ENCODE assay signal across 10 cellular contexts in the genomic region with DNA sequence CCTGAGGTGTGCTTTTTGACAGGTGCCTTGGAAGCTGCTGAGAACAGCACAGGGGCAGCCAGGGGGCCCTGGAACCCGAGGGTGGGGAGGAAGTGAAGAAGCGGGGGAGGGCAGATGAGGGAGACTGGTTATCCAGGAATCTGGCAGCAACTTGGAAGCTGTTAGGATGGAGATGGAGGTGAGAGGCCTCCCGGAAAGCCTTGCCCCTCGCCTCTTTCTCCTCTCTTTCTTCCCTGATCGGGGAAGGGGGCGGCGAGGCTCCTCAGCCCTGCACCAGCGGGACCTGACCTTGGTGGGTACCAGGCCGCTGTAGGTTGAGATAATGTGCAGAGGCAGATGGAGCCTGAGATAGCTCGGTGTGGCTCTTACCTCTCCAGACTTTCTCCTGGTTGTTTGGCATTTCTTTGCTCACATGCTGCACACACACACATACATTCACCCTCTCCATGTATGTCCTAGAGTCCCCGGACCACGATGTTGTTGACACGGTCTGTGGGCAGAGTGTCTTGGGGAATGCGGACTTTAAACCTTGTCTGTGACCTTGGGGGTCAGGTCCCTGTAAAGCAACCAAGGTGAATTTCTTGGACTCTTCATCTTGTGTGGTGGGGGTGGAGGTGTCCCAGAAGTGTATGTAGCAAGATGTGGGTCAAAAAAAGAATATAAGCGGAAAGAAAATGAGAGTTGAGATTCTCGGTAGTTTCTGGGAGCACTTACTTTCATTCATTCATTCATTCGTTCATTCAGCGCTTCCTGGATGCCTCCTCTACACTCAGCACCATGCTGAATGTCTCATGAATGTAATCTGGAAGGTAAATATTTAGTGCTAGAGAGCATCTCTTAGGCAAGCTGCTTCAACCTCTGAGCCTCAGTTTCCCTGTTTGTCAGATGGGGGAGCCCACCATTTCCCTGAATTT. TPM values are rescaled to one million over a fixed set of nuclear protein-coding genes. Genes with fewer than 3 reads are reported as not detected.
DNase-seq lines count a peak whose midpoint lies in the region; ATAC-seq, FAIRE-seq and TF ChIP-seq lines count a peak whose summit lies in the region.
"Had no signal": no experiment of that assay in that cellular context is flagged by ENCODE, and none has a peak within 500 bp of the region (broad histone marks: within the 10 kb centered on the region; RNA-seq: fewer than 3 reads in every experiment).

No MANE protein-coding gene starts in this region.

- BruUV-seq in HepG2 (replicated peaks; lab: Mats Ljungman, UMichigan): no TSS peak

- CTCF ChIA-PET in HepG2 (lab: Yijun Ruan, JAX; ENCODE audit: low intra/inter-chr PET ratio, low total read pairs): no interaction called here
- CTCF ChIA-PET in GM10248 (lab: Yijun Ruan, JAX): interaction anchor here (0.8 to 1.4 kb wide), 3 partner anchors 11 to 49 kb away, joined by 3 to 6 read pairs (median 3); no protein-coding TSS in a partner anchor

- H3K79me2 ChIP-seq in HepG2 (ENCODE audit: insufficient read depth, low read length): peaks cover 23% of the 10 kb centered on the region

- no peak for ATAC-seq in HepG2
- no peak for ATAC-seq in GM21619 (IDR thresholded peaks at IDR 0.05; ENCODE audit: unreplicated experiment)

- POLR2A ChIA-PET in HepG2 (lab: Yijun Ruan, JAX) (interaction anchor here (0.8 to 5.0 kb wide), 8 partner anchors 10 to 72 kb away, joined by 3 to 44 read pairs (median 5); no protein-coding TSS in a partner anchor), GM10248 (lab: Yijun Ruan, JAX) (no interaction called here)

- peak overlapping the region; percentile 76 for H3K4me2 ChIP-seq in HepG2 (ENCODE audit: low read depth, low read length)

- H3K9ac ChIP-seq in HepG2 (ENCODE audit: insufficient read depth, low read depth, low read length): peak overlapping the region; percentile 38; the same call in 1 of the 2 replicates

- TF ChIP-seq CTCF in cardiac muscle cell (IDR thresholded peaks at IDR 0.05; ENCODE audit: low read depth, low read length) (no peak), right atrium auricular region (IDR thresholded peaks at IDR 0.05) (no peak), astrocyte of the spinal cord (IDR thresholded peaks at IDR 0.05; ENCODE audit: low read depth, low read length) (no peak), HepG2 (CRISPR knock-in tag; IDR thresholded peaks at IDR 0.05) (no peak), GM10248 (IDR thresholded peaks at IDR 0.05; ENCODE audit: control extremely low read depth, extremely low read depth, low read depth, missing control alignments) (no peak)

- H4K20me1 ChIP-seq in HepG2 (ENCODE audit: insufficient read depth, low read length): no peaks in the 10 kb centered on the region

- no peak for TF ChIP-seq POLR2A in HepG2 (IDR thresholded peaks at IDR 0.05; ENCODE audit: insufficient read depth in 1 of 2, low read depth in 2 of 2, low read length in 2 of 2)

- no peak overlapping the region for H2AFZ ChIP-seq in HepG2 (ENCODE audit: low read length)

- no peak for TF ChIP-seq RAD21 in HepG2 (CRISPR knock-in tag; IDR thresholded peaks at IDR 0.05)

- in situ Hi-C loops in astrocyte of the spinal cord (cut with HindIII; ENCODE audit: low sequenced_read_pairs) (no loop called here), HepG2 (cut with HindIII; ENCODE audit: extremely low pct_ligation_motif_present, low pct_unique_long_range_greater_than_20kb) (no loop called here)

- H3K4me3 ChIP-seq in cardiac muscle cell (peak overlapping the region; percentile 64), right atrium auricular region (peak overlapping the region in 1 of 2 donors; percentile 51), astrocyte of the spinal cord (ENCODE audit: low read depth, low read length) (peak overlapping the region; percentile 38), HepG2 (replicated peaks in 1 of 3; ENCODE audit: insufficient read depth in 1 of 3, low read depth in 2 of 3, low read length in 3 of 3) (peak overlapping the region; percentile 80 to 84 (median 82); a peak in 5 of 6 replicates)

- no peak for DNase-seq in cardiac muscle cell (ENCODE audit: low read depth in 1 of 2, low spot score in 1 of 2)
- DNase-seq in right atrium auricular region (ENCODE audit: low spot score): no peak
- DNase-seq in astrocyte of the spinal cord (ENCODE audit: low read depth, low spot score): no peak
- no peak for DNase-seq in HepG2 (ENCODE audit: low spot score)
- no peak for DNase-seq in NCI-H2081 treated with DMSO at 0.1 percent for 48 hours (lab: John Stamatoyannopoulos, UW)
- DNase-seq in GM10248 (ENCODE audit: extremely low spot score): no peak
- DNase-seq in stimulated activated CD4-positive, alpha-beta T cell treated with anti-CD3 and anti-CD28 coated beads, Interleukin-1b, Interleukin-23, amount 100 ng/mL, for 48 hours: no peak
- DNase-seq: DND-41, left ventricle myocardium superior had no signal

- intact Hi-C loops in HepG2 (cut with micrococcal nuclease; ENCODE audit: unreplicated experiment): loop anchor here (1.0 to 5.0 kb wide), 3 partner anchors 34 to 129 kb away; no protein-coding TSS in a partner anchor

- no peaks in the 10 kb centered on the region for H3K9me3 ChIP-seq in cardiac muscle cell (ENCODE audit: low read depth)
- no peaks in the 10 kb centered on the region for H3K9me3 ChIP-seq in right atrium auricular region
- H3K9me3 ChIP-seq in HepG2 (ENCODE audit: low read length): no peaks in the 10 kb centered on the region

- H3K27me3 ChIP-seq in cardiac muscle cell (peaks cover 36% of the 10 kb centered on the region), right atrium auricular region (peaks cover 5 to 8% of the 10 kb centered on the region in 2 donors), HepG2 (ENCODE audit: control insufficient read depth in 1 of 2, insufficient read depth in 2 of 2, low read length in 2 of 2) (no peaks in the 10 kb centered on the region)

- H3K4me1 ChIP-seq in cardiac muscle cell (ENCODE audit: low read depth) (peaks cover 5% of the 10 kb centered on the region), right atrium auricular region (peaks cover 0 to 8% of the 10 kb centered on the region in 2 donors), HepG2 (ENCODE audit: insufficient read depth, low read length) (peaks cover 76% of the 10 kb centered on the region)

- no peaks in the 10 kb centered on the region for H3K36me3 ChIP-seq in cardiac muscle cell
- H3K36me3 ChIP-seq in right atrium auricular region: no peaks in the 10 kb centered on the region
- H3K36me3 ChIP-seq in HepG2 (replicated peaks in 1 of 2; ENCODE audit: control insufficient read depth in 1 of 2, insufficient read depth in 2 of 2, low read length in 2 of 2): peaks cover 0 to 2% of the 10 kb centered on the region in 2 experiments; a peak in 1 of 5 replicates

- no peak for FAIRE-seq in HepG2 (lab: Jason Lieb, UNC)

- TF ChIP-seq EP300 in HepG2 (IDR thresholded peaks at IDR 0.05; ENCODE audit: low read depth in 2 of 2, low read length in 2 of 2) (no peak), HepG2 (CRISPR knock-in tag; IDR thresholded peaks at IDR 0.05; ENCODE audit: borderline replicate concordance) (no peak)

- H3K27ac ChIP-seq in cardiac muscle cell: no peak overlapping the region
- no peak overlapping the region for H3K27ac ChIP-seq in right atrium auricular region
- H3K27ac ChIP-seq in HepG2 (ENCODE audit: extremely low read length, insufficient read depth, low read length): no peak overlapping the region

- 57% methylated on average over 11 of the region's 18 CpGs for WGBS in HepG2 (ENCODE audit: low lambda C conversion rate)

TF ChIP-seq in HepG2, 621 proteins besides CTCF, POLR2A, EP300 and RAD21 (continues in another document):
- no peak for TF ChIP-seq ZMYM2 (CRISPR knock-in tag; IDR thresholded peaks at IDR 0.05)
- peak; percentile 76; the same call in 1 of the 2 replicates for TF ChIP-seq ZNF24 (IDR thresholded peaks at IDR 0.05)
- TF ChIP-seq TBX2 (CRISPR knock-in tag; IDR thresholded peaks at IDR 0.05; ENCODE audit: borderline replicate concordance): 0 out of 2 replicates have a peak, but pooled peaks have one; percentile 33
- TF ChIP-seq, protein P1, sequence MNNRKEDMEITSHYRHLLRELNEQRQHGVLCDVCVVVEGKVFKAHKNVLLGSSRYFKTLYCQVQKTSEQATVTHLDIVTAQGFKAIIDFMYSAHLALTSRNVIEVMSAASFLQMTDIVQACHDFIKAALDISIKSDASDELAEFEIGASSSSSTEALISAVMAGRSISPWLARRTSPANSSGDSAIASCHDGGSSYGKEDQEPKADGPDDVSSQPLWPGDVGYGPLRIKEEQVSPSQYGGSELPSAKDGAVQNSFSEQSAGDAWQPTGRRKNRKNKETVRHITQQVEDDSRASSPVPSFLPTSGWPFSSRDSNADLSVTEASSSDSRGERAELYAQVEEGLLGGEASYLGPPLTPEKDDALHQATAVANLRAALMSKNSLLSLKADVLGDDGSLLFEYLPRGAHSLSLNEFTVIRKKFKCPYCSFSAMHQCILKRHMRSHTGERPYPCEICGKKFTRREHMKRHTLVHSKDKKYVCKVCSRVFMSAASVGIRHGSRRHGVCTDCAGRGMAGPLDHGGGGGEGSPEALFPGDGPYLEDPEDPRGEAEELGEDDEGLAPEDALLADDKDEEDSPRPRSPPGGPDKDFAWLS (CRISPR knock-in tag; IDR thresholded peaks at IDR 0.05; ENCODE audit: borderline replicate concordance): no peak

RNA-seq across cellular contexts. Expression of a gene that starts 1.6 kb away (rescaled TPM):
- 8.6 and 9.7 TPM in 2 replicates for total RNA-seq in cardiac muscle cell
- 6.0 and 6.9 TPM in 2 replicates for polyA plus RNA-seq in cardiac muscle cell
- total RNA-seq in right atrium auricular region: 1 to 10 TPM; 2.7 to 8.1 TPM
- 17.3 and 17.9 TPM in 2 replicates for total RNA-seq in HepG2 (2016; rRNA removed; fragmentation: Illumina TruSeq; extraction: Trizol)
- total RNA-seq in HepG2 (2016; cell fraction: cytosol; rRNA removed; fragmentation: Illumina TruSeq; extraction: Trizol; ENCODE audit: low read depth): 3.2 and 4.1 TPM in 2 replicates
- total RNA-seq in HepG2 (2016; cell fraction: insoluble cytoplasmic fraction; rRNA removed; fragmentation: Illumina TruSeq; extraction: Trizol): 16.2 and 18.5 TPM in 2 replicates
- 11.3 and 13.4 TPM in 2 replicates for total RNA-seq in HepG2 (2016; cell fraction: membrane; rRNA removed; fragmentation: Illumina TruSeq; extraction: Trizol)
- total RNA-seq in HepG2 (2016; cell fraction: nucleus; rRNA removed; fragmentation: Illumina TruSeq; extraction: Trizol): 11.5 and 19.6 TPM in 2 replicates
- polyA plus RNA-seq in HepG2 (2011; rRNA removed): 8.3 and 9.3 TPM in 2 replicates
- polyA plus RNA-seq in HepG2 (2011; cell fraction: cytosol; rRNA removed): 5.7 and 5.8 TPM in 2 replicates
- polyA plus RNA-seq in HepG2 (2011; cell fraction: nucleus; rRNA removed): 9.7 and 10.0 TPM in 2 replicates
- polyA plus RNA-seq in HepG2 (2012): 8.6 and 11.5 TPM in 2 replicates
- polyA plus RNA-seq in HepG2 (2016; cell fraction: cytosol; fragmentation: Illumina TruSeq; extraction: Trizol; ENCODE audit: low read depth): 1.6 and 2.5 TPM in 2 replicates
- polyA plus RNA-seq in HepG2 (2016; cell fraction: insoluble cytoplasmic fraction; fragmentation: Illumina TruSeq; extraction: Trizol; ENCODE audit: low read depth): 16.5 and 17.8 TPM in 2 replicates
- 7.0 and 8.7 TPM in 2 replicates for polyA plus RNA-seq in HepG2 (2016; cell fraction: membrane; fragmentation: Illumina TruSeq; extraction: Trizol; ENCODE audit: low read depth)
- 16.3 and 18.5 TPM in 2 replicates for polyA plus RNA-seq in HepG2 (2016; cell fraction: nucleus; fragmentation: Illumina TruSeq; extraction: Trizol; ENCODE audit: insufficient read depth, low read depth)
- polyA minus RNA-seq in HepG2 (2011; rRNA and poly(A)+ RNA removed; ENCODE audit: low replicate concordance): 12.6 and 55.5 TPM in 2 replicates
- 6.4 and 7.6 TPM in 2 replicates for polyA minus RNA-seq in HepG2 (2011; cell fraction: cytosol; rRNA and poly(A)+ RNA removed)
- 12.2 and 12.5 TPM in 2 replicates for polyA minus RNA-seq in HepG2 (2011; cell fraction: nucleus; rRNA and poly(A)+ RNA removed)
